In genomic region chr1:20663365-20663764, GRCh38 we compare ENCODE assay signal across 21 cellular contexts. TPM values are rescaled to one million over a fixed set of nuclear protein-coding genes. Genes with fewer than 3 reads are reported as not detected.
A peak's percentile ranks its signal among the peaks of the same experiment; 100 is the strongest.
DNase-seq lines count a peak whose midpoint lies in the region; ATAC-seq, FAIRE-seq and TF ChIP-seq lines count a peak whose summit lies in the region.
"Had no signal": no experiment of that assay in that cellular context is flagged by ENCODE, and none has a peak within 500 bp of the region (broad histone marks: within the 10 kb centered on the region; RNA-seq: fewer than 3 reads in every experiment).

No MANE protein-coding gene starts in this region.

- H3K4me1 Mint-ChIP-seq in HFFc6 (ENCODE audit: low read depth) = peaks cover 27% of the 10 kb centered on the region
- peaks cover 37% of the 10 kb centered on the region for H3K4me1 Mint-ChIP-seq in neural crest cell

- TF ChIP-seq EP300 in SK-N-SH (IDR thresholded peaks at IDR 0.05; ENCODE audit: borderline replicate concordance in 1 of 2, low read depth in 1 of 2, low read length in 1 of 2) (no peak), K562 (IDR thresholded peaks at IDR 0.05; ENCODE audit: low read length) (no peak)

- H4K20me1 ChIP-seq in SK-N-SH (ENCODE audit: insufficient read depth) (no peaks in the 10 kb centered on the region), K562 (replicated peaks; ENCODE audit: control insufficient read depth, insufficient read depth, low read length) (no peaks in the 10 kb centered on the region; the same call in 1 of the 2 replicates), PC-9 (ENCODE audit: insufficient read depth) (no peaks in the 10 kb centered on the region)

- no peak overlapping the region for H3K4me2 ChIP-seq in SK-N-SH
- no peak overlapping the region for H3K4me2 ChIP-seq in K562 (ENCODE audit: insufficient read depth, low read length)
- H3K4me2 ChIP-seq in PC-9 = no peak overlapping the region

- H3K4me3 Mint-ChIP-seq in HFFc6 (no peak overlapping the region), neural crest cell (peak overlapping the region; percentile 72)

- TF ChIP-seq RAD21 in SK-N-SH (IDR thresholded peaks at IDR 0.05; ENCODE audit: low read length) = peak; percentile 13; the same call in 1 of the 2 replicates
- peak in 1 of 2 experiments; percentile 58; a peak in 2 of 4 replicates for TF ChIP-seq RAD21 in K562 (CRISPR knock-in tag; conservative IDR thresholded peaks at IDR 0.05 in 1 of 2, IDR thresholded peaks at IDR 0.05 in 1 of 2)

- BruUV-seq in K562 (replicated peaks; lab: Mats Ljungman, UMichigan) (no TSS peak), PC-9 (replicated peaks; lab: Mats Ljungman, UMichigan) (no TSS peak)

- H3F3A ChIP-seq in SK-N-SH (replicated peaks; ENCODE audit: insufficient read depth) = no peaks in the 10 kb centered on the region
- no peaks in the 10 kb centered on the region; the same call in 1 of the 2 replicates for H3F3A ChIP-seq in PC-9 (ENCODE audit: insufficient read depth, low read depth)

- no peaks in the 10 kb centered on the region for H3K9me3 Mint-ChIP-seq in HFFc6
- H3K9me3 Mint-ChIP-seq in neural crest cell = no peaks in the 10 kb centered on the region
- H3K9me3 Mint-ChIP-seq: CD4-positive, alpha-beta memory T cell had no signal

- ATAC-seq in SK-N-SH treated with all-trans-retinoic acid at 6 μM for 48 hours = no peak
- no peak for ATAC-seq in K562
- ATAC-seq: activated CD4-positive, CD25-positive, alpha-beta regulatory T cell treated with anti-CD3 and anti-CD28 coated beads, Interleukin-2, amount 50 U/mL, for 24 hours had no signal

- H3K27me3 ChIP-seq in SK-N-SH (ENCODE audit: insufficient read depth) (no peaks in the 10 kb centered on the region), K562 (ENCODE audit: control insufficient read depth in 2 of 2, insufficient read depth in 2 of 2, low read length in 2 of 2) (no peaks in the 10 kb centered on the region), PC-9 (ENCODE audit: insufficient read depth, low read depth) (no peaks in the 10 kb centered on the region), brain microvascular endothelial cell (replicated peaks) (no peaks in the 10 kb centered on the region)
- H3K27me3 ChIP-seq: MG63, ovary had no signal

- in situ Hi-C loops in K562 (cut with MboI) (no loop called here), brain microvascular endothelial cell (cut with HindIII; ENCODE audit: low pct_ligation_motif_present, low sequenced_read_pairs) (no loop called here)

- no peak overlapping the region for H3K27ac Mint-ChIP-seq in HFFc6
- H3K27ac Mint-ChIP-seq in neural crest cell (ENCODE audit: unreplicated experiment) = no peak overlapping the region

- H3K9me3 ChIP-seq in SK-N-SH (no peaks in the 10 kb centered on the region), K562 (replicated peaks; ENCODE audit: control insufficient read depth, insufficient read depth, low read depth, low read length) (no peaks in the 10 kb centered on the region), PC-9 (ENCODE audit: insufficient read depth, low read depth) (no peaks in the 10 kb centered on the region)
- H3K9me3 ChIP-seq: MG63, ovary had no signal

- H3K27me3 Mint-ChIP-seq in HFFc6 (ENCODE audit: insufficient read depth) (peaks cover 2% of the 10 kb centered on the region; the same call in 1 of the 2 replicates), neural crest cell (ENCODE audit: low read depth) (no peaks in the 10 kb centered on the region)
- H3K27me3 Mint-ChIP-seq: CD4-positive, alpha-beta memory T cell had no signal

- H2AFZ ChIP-seq in SK-N-SH (ENCODE audit: low read depth) = no peak overlapping the region
- 0 out of 2 replicates have a peak overlapping the region, but pooled peaks have one; percentile 29 for H2AFZ ChIP-seq in K562 (ENCODE audit: low read depth, low read length)
- no peak overlapping the region for H2AFZ ChIP-seq in PC-9

- CTCF ChIA-PET in SK-N-SH (lab: Yijun Ruan, JAX) (interaction anchor here (1.0 to 1.1 kb wide), 3 partner anchors 30 to 555 kb away, joined by 3 to 4 read pairs (median 4); partner anchors contain the start of gene PINK1), K562 (lab: Yijun Ruan, JAX; ENCODE audit: low intra/inter-chr PET ratio) (interaction anchor here (1.1 kb wide), 1 partner anchor 143 kb away, joined by 3 read pairs; no protein-coding TSS in a partner anchor), PC-9 (lab: Charles Lee) (interaction anchor here (0.7 kb wide), 1 partner anchor 262 kb away, joined by 3 read pairs; no protein-coding TSS in a partner anchor)

- DNase-seq in SK-N-SH = no peak
- DNase-seq in HFFc6 = no peak
- DNase-seq in K562 (ENCODE audit: extremely low read depth in 1 of 4, low spot score in 3 of 4) = peak in 1 of 4 experiments; percentile 41
- DNase-seq in neural crest cell (ENCODE audit: low read depth, low spot score) = no peak
- DNase-seq in urothelium cell line (ENCODE audit: low spot score) = no peak
- no peak for DNase-seq in PC-9
- no peak for DNase-seq in brain microvascular endothelial cell
- DNase-seq: amniotic stem cell; CD4-positive, alpha-beta memory T cell; mesenchymal stem cell; MG63; NCI-H2029; NCI-H510A treated with DMSO at 0.1 percent for 48 hours; ovary; SW 1271 had no signal

- POLR2A ChIA-PET in SK-N-SH (lab: Yijun Ruan, JAX) (interaction anchor here (0.7 kb wide), 1 partner anchor 29 kb away, joined by 3 read pairs; no protein-coding TSS in a partner anchor), K562 (lab: Yijun Ruan, JAX) (interaction anchor here (0.5 to 1.0 kb wide), 3 partner anchors 14 to 746 kb away, joined by 3 to 4 read pairs (median 3); no protein-coding TSS in a partner anchor), PC-9 (lab: Charles Lee; ENCODE audit: unreplicated experiment) (no interaction called here)

- H3K27ac ChIP-seq in SK-N-SH (ENCODE audit: low read depth in 2 of 2, low read length in 1 of 2) (no peak overlapping the region), K562 (ENCODE audit: extremely low read depth, low read depth, low read length) (no peak overlapping the region), PC-9 (no peak overlapping the region), brain microvascular endothelial cell (no peak overlapping the region)
- H3K27ac ChIP-seq: ovary, skin epidermis had no signal

- H3K36me3 Mint-ChIP-seq in HFFc6 (ENCODE audit: low read depth) (peaks cover 27% of the 10 kb centered on the region), neural crest cell (ENCODE audit: low read depth) (peaks cover 5% of the 10 kb centered on the region)

- H3K4me3 ChIP-seq in SK-N-SH (ENCODE audit: low read depth in 2 of 2, low read length in 1 of 2) = no peak overlapping the region
- H3K4me3 ChIP-seq in K562 = no peak overlapping the region
- H3K4me3 ChIP-seq in PC-9 = no peak overlapping the region
- no peak overlapping the region for H3K4me3 ChIP-seq in brain microvascular endothelial cell (ENCODE audit: low read depth, low read length)
- H3K4me3 ChIP-seq: MG63, ovary, skin epidermis had no signal

- TF ChIP-seq CTCF in SK-N-SH (IDR thresholded peaks at IDR 0.05) (no peak), HFFc6 (IDR thresholded peaks at IDR 0.05) (peak; percentile 8; the same call in 1 of the 2 replicates), K562 (IDR thresholded peaks at IDR 0.05 in 2 of 3, conservative IDR thresholded peaks at IDR 0.05 in 1 of 3; ENCODE audit: insufficient read depth in 2 of 3, low read depth in 1 of 3, low read length in 3 of 3) (peak; percentile 50 to 52 (median 51)), neural crest cell (conservative IDR thresholded peaks at IDR 0.05) (no peak), PC-9 (conservative IDR thresholded peaks at IDR 0.05) (no peak), brain microvascular endothelial cell (IDR thresholded peaks at IDR 0.05; ENCODE audit: low read depth, low read length, missing control alignments) (no peak)

- no peak for TF ChIP-seq POLR2A in K562 (conservative IDR thresholded peaks at IDR 0.05)

- H3K79me2 ChIP-seq in SK-N-SH (ENCODE audit: insufficient read depth) (peaks cover 29% of the 10 kb centered on the region), K562 (ENCODE audit: control insufficient read depth, insufficient read depth, low read length) (peaks cover 34% of the 10 kb centered on the region), PC-9 (ENCODE audit: low read depth) (peaks cover 28% of the 10 kb centered on the region)

- H3K4me1 ChIP-seq in SK-N-SH (ENCODE audit: control insufficient read depth in 1 of 2, insufficient read depth in 2 of 2, low read depth in 1 of 2, low read length in 1 of 2) = peaks cover 9 to 14% of the 10 kb centered on the region in 2 experiments
- peaks cover 15 to 26% of the 10 kb centered on the region in 2 experiments; a peak in 3 of 5 replicates for H3K4me1 ChIP-seq in K562 (replicated peaks in 1 of 2; ENCODE audit: control insufficient read depth in 2 of 2, insufficient read depth in 2 of 2, low read length in 2 of 2)
- peaks cover 11% of the 10 kb centered on the region for H3K4me1 ChIP-seq in PC-9 (replicated peaks; ENCODE audit: insufficient read depth)

- 86% methylated on average over 1 of the region's 1 CpG for WGBS in SK-N-SH (ENCODE audit: low lambda C conversion rate)
- WGBS in K562 (ENCODE audit: insufficient coverage, low coverage, missing lambda C conversion rate) = 18% methylated on average over 1 of the region's 1 CpG

- no peaks in the 10 kb centered on the region for H3K9me1 ChIP-seq in K562 (ENCODE audit: control insufficient read depth, insufficient read depth, low read length)

- no peak overlapping the region for H3K9ac ChIP-seq in SK-N-SH
- no peak overlapping the region; a peak in 1 of 4 replicates for H3K9ac ChIP-seq in K562 (ENCODE audit: insufficient read depth in 1 of 2, low read depth in 2 of 2, low read length in 2 of 2)

- H3K36me3 ChIP-seq in SK-N-SH (replicated peaks in 1 of 2; ENCODE audit: control insufficient read depth in 1 of 2, insufficient read depth in 2 of 2, low read length in 1 of 2) = peaks cover 8 to 17% of the 10 kb centered on the region in 2 experiments
- H3K36me3 ChIP-seq in K562 (ENCODE audit: control insufficient read depth, insufficient read depth, low read length) = peaks cover 19% of the 10 kb centered on the region
- no peaks in the 10 kb centered on the region for H3K36me3 ChIP-seq in PC-9 (ENCODE audit: low read depth)
- H3K36me3 ChIP-seq in brain microvascular endothelial cell (replicated peaks) = no peaks in the 10 kb centered on the region
- H3K36me3 ChIP-seq: ovary had no signal

- no peaks in the 10 kb centered on the region for H3K9me2 ChIP-seq in SK-N-SH
- H3K9me2 ChIP-seq in PC-9 (ENCODE audit: insufficient read depth) = no peaks in the 10 kb centered on the region

- no peak for FAIRE-seq in K562 (lab: Jason Lieb, UNC)
- FAIRE-seq in urothelium cell line (lab: Jason Lieb, UNC) = no peak
- FAIRE-seq: A204.1, colon had no signal

- intact Hi-C loops in K562 (cut with micrococcal nuclease) = no loop called here
- intact Hi-C loops in PC-9 (cut with micrococcal nuclease; ENCODE audit: unreplicated experiment) = no loop called here

RNA-seq across cellular contexts. Expression of gene DDOST, which starts 2.2 kb away (rescaled TPM):
- 602 and 763 TPM in 2 replicates for polyA plus RNA-seq in SK-N-SH (2012; rRNA removed)
- 495 and 668 TPM in 2 replicates for polyA plus RNA-seq in SK-N-SH (2012; cell fraction: cytosol; rRNA removed)
- 125 and 238 TPM in 2 replicates for polyA plus RNA-seq in SK-N-SH (2012; cell fraction: nucleus; rRNA removed)
- total RNA-seq in HFFc6 (2021; fragmentation: NEBNext Ultra II Directional; extraction: Animal tissue kit (Norgen Biotek cat#: 25700)) = 100 to 1,000 TPM; 266 to 291 (median 281) TPM
- total RNA-seq in K562 (2011; cell fraction: chromatin; rRNA removed; ENCODE audit: low replicate concordance) = 175 and 296 TPM in 2 replicates
- total RNA-seq in K562 (2011; cell fraction: nucleolus; rRNA removed) = 446 and 467 TPM in 2 replicates
- 312 and 382 TPM in 2 replicates for total RNA-seq in K562 (2011; cell fraction: nucleoplasm; rRNA removed)
- total RNA-seq in K562 (2014; rRNA removed) = 209 and 254 TPM in 2 replicates
- 148 and 173 TPM in 2 replicates for total RNA-seq in K562 (2014; rRNA removed; fragmentation: Illumina TruSeq; extraction: Trizol)
- total RNA-seq in K562 (2015; rRNA removed; fragmentation: Illumina TruSeq; extraction: Trizol) = 240 and 241 TPM in 2 replicates
- 204 and 214 TPM in 2 replicates for total RNA-seq in K562 (2021)
- polyA plus RNA-seq in K562 (2011; rRNA removed) = 260 and 287 TPM in 2 replicates
- 342 and 406 TPM in 2 replicates for polyA plus RNA-seq in K562 (2011; cell fraction: cytosol; rRNA removed)
- polyA plus RNA-seq in K562 (2011; cell fraction: nucleus; rRNA removed) = 69.7 and 99.0 TPM in 2 replicates
- polyA plus RNA-seq in K562 (2012) = 227 and 356 TPM in 2 replicates
- polyA plus RNA-seq in K562 (2014; fragmentation: Illumina TruSeq; extraction: Trizol) = 255 and 267 TPM in 2 replicates
- polyA plus RNA-seq in K562 (2014; fragmentation: Nextera tagmentation; extraction: Ambion mirVana) = 100 to 1,000 TPM; 185 to 306 TPM
- polyA plus RNA-seq in K562 (2014; rRNA removed) = 222 and 268 TPM in 2 replicates
- polyA minus RNA-seq in K562 (2011; rRNA and poly(A)+ RNA removed) = 217 and 219 TPM in 2 replicates
- polyA minus RNA-seq in K562 (2011; cell fraction: cytosol; rRNA and poly(A)+ RNA removed) = 93.0 and 124 TPM in 2 replicates
- 35.7 and 64.2 TPM in 2 replicates for polyA minus RNA-seq in K562 (2011; cell fraction: nucleus; rRNA and poly(A)+ RNA removed)
- total RNA-seq in neural crest cell = 175 and 179 TPM in 2 replicates
- 210 and 251 TPM in 2 replicates for total RNA-seq in PC-9 (2021)

RNA-seq across cellular contexts. Expression of gene PINK1, which starts 30.1 kb away (rescaled TPM):
- polyA plus RNA-seq in SK-N-SH (2012; rRNA removed) = 24.4 and 24.9 TPM in 2 replicates
- 20.5 and 24.3 TPM in 2 replicates for polyA plus RNA-seq in SK-N-SH (2012; cell fraction: cytosol; rRNA removed)
- polyA plus RNA-seq in SK-N-SH (2012; cell fraction: nucleus; rRNA removed) = 18.2 and 19.5 TPM in 2 replicates
- total RNA-seq in HFFc6 (2021; fragmentation: NEBNext Ultra II Directional; extraction: Animal tissue kit (Norgen Biotek cat#: 25700)) = 100 to 1,000 TPM in 3 of 6 experiments, 10 to 100 TPM in 3; 89.9 to 134 (median 99.1) TPM
- total RNA-seq in K562 (2011; cell fraction: chromatin; rRNA removed; ENCODE audit: low replicate concordance) = 7.4 and 10.6 TPM in 2 replicates
- 5.8 and 8.2 TPM in 2 replicates for total RNA-seq in K562 (2011; cell fraction: nucleolus; rRNA removed)
- total RNA-seq in K562 (2011; cell fraction: nucleoplasm; rRNA removed) = 7.4 and 8.1 TPM in 2 replicates
- 11.3 and 12.9 TPM in 2 replicates for total RNA-seq in K562 (2014; rRNA removed)
- total RNA-seq in K562 (2014; rRNA removed; fragmentation: Illumina TruSeq; extraction: Trizol) = 5.7 and 6.2 TPM in 2 replicates
- total RNA-seq in K562 (2015; rRNA removed; fragmentation: Illumina TruSeq; extraction: Trizol) = 5.9 and 6.5 TPM in 2 replicates
- 9.3 and 9.5 TPM in 2 replicates for total RNA-seq in K562 (2021)
- 6.8 and 9.3 TPM in 2 replicates for polyA plus RNA-seq in K562 (2011; rRNA removed)
- polyA plus RNA-seq in K562 (2011; cell fraction: cytosol; rRNA removed) = 8.0 and 11.3 TPM in 2 replicates
- polyA plus RNA-seq in K562 (2011; cell fraction: nucleus; rRNA removed) = 5.3 and 5.6 TPM in 2 replicates
- polyA plus RNA-seq in K562 (2012) = 9.1 and 27.2 TPM in 2 replicates
- 7.6 and 9.9 TPM in 2 replicates for polyA plus RNA-seq in K562 (2014; fragmentation: Illumina TruSeq; extraction: Trizol)
- 1 to 10 TPM; 1.5 to 2.2 TPM for polyA plus RNA-seq in K562 (2014; fragmentation: Nextera tagmentation; extraction: Ambion mirVana)
- 10.2 and 10.5 TPM in 2 replicates for polyA plus RNA-seq in K562 (2014; rRNA removed)
- polyA minus RNA-seq in K562 (2011; rRNA and poly(A)+ RNA removed) = 4.9 TPM in 2 replicates
- 3.1 and 4.2 TPM in 2 replicates for polyA minus RNA-seq in K562 (2011; cell fraction: cytosol; rRNA and poly(A)+ RNA removed)
- 1.5 and 2.2 TPM in 2 replicates for polyA minus RNA-seq in K562 (2011; cell fraction: nucleus; rRNA and poly(A)+ RNA removed)
- 14.0 and 16.5 TPM in 2 replicates for total RNA-seq in neural crest cell
- 46.5 and 48.6 TPM in 2 replicates for total RNA-seq in PC-9 (2021)

RNA-seq across cellular contexts. Expression of gene KIF17, which starts 54.4 kb away (rescaled TPM):
- polyA plus RNA-seq in SK-N-SH (2012; rRNA removed) = 4.1 and 4.3 TPM in 2 replicates
- polyA plus RNA-seq in SK-N-SH (2012; cell fraction: cytosol; rRNA removed) = 2.2 and 4.1 TPM in 2 replicates
- polyA plus RNA-seq in SK-N-SH (2012; cell fraction: nucleus; rRNA removed) = 7.7 and 9.5 TPM in 2 replicates
- 1 to 10 TPM; 5.8 to 8.1 (median 7.4) TPM for total RNA-seq in HFFc6 (2021; fragmentation: NEBNext Ultra II Directional; extraction: Animal tissue kit (Norgen Biotek cat#: 25700))
- 0.69 TPM in 1 of 2 replicates, not detected in the other for total RNA-seq in K562 (2011; cell fraction: chromatin; rRNA removed; ENCODE audit: low replicate concordance)
- total RNA-seq in K562 (2011; cell fraction: nucleolus; rRNA removed) = 0.50 and 0.66 TPM in 2 replicates
- total RNA-seq in K562 (2011; cell fraction: nucleoplasm; rRNA removed) = 0.22 TPM in 1 of 2 replicates, not detected in the other
- 0.12 TPM in 1 of 2 replicates, not detected in the other for total RNA-seq in K562 (2014; rRNA removed)
- not detected in 2 replicates for total RNA-seq in K562 (2014; rRNA removed; fragmentation: Illumina TruSeq; extraction: Trizol)
- not detected in 2 replicates for total RNA-seq in K562 (2015; rRNA removed; fragmentation: Illumina TruSeq; extraction: Trizol)
- total RNA-seq in K562 (2021) = 0.11 and 0.47 TPM in 2 replicates
- 0.08 and 0.10 TPM in 2 replicates for polyA plus RNA-seq in K562 (2011; rRNA removed)
- polyA plus RNA-seq in K562 (2011; cell fraction: cytosol; rRNA removed) = 0.06 and 0.31 TPM in 2 replicates
- polyA plus RNA-seq in K562 (2011; cell fraction: nucleus; rRNA removed) = 0.17 and 0.50 TPM in 2 replicates
- polyA plus RNA-seq in K562 (2012) = 0.10 and 0.28 TPM in 2 replicates
- 0.04 TPM in 1 of 2 replicates, not detected in the other for polyA plus RNA-seq in K562 (2014; fragmentation: Illumina TruSeq; extraction: Trizol)
- under 1 TPM in 1 of 2 experiments, not detected in 1; 0.04 TPM for polyA plus RNA-seq in K562 (2014; fragmentation: Nextera tagmentation; extraction: Ambion mirVana)
- polyA plus RNA-seq in K562 (2014; rRNA removed) = 0.27 TPM in 1 of 2 replicates, not detected in the other
- 0.36 and 0.46 TPM in 2 replicates for polyA minus RNA-seq in K562 (2011; rRNA and poly(A)+ RNA removed)
- polyA minus RNA-seq in K562 (2011; cell fraction: cytosol; rRNA and poly(A)+ RNA removed) = 0.29 TPM in 1 of 2 replicates, not detected in the other
- 0.11 and 0.27 TPM in 2 replicates for polyA minus RNA-seq in K562 (2011; cell fraction: nucleus; rRNA and poly(A)+ RNA removed)
- 1.1 and 1.6 TPM in 2 replicates for total RNA-seq in neural crest cell
- 1.2 and 1.7 TPM in 2 replicates for total RNA-seq in PC-9 (2021)
- total RNA-seq: CD4-positive, alpha-beta memory T cell; HT-29 had no signal
- polyA plus RNA-seq: CD4-positive, alpha-beta memory T cell had no signal

Comparison
In these comparisons a context has a peak if more than half of its experiments do, and no peak if none do; other contexts are left out.
1. CTCF ChIP-seq: peak in HFFc6 (single experiment) and K562 (3 of 3); none in SK-N-SH (single experiment), neural crest cell (single experiment), PC-9 (single experiment) and brain microvascular endothelial cell (single experiment).
2. Of the 27 proteins assayed by ChIP-seq in both K562 and SK-N-SH: peak only in K562: CTCF and NFIC; only in SK-N-SH: none; in both: none; in neither: 23; mixed calls (peak in some experiments, not most) for 2.